8 cellular contexts compared by ENCODE assay signal in the genomic region with DNA sequence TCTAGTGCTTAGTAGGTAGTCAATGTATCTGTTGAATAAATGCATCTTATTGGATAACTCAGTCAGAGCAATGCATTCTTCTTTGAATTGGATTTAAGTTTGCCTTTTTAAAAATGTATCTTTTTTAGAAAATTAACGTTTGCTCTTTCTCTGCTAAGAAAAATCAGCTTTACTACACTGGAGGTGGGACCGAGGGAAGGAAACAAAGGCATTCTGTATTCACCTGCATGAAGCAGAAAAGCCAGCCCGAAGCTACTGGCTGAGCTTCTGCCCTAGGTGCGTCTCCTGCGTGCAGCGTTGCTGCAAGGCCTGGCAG. TPM values are rescaled to one million over a fixed set of nuclear protein-coding genes. Genes with fewer than 3 reads are reported as not detected.
DNase-seq lines count a peak whose midpoint lies in the region; ATAC-seq and TF ChIP-seq lines count a peak whose summit lies in the region.

No MANE protein-coding gene starts in this region.

- H3K9me3 ChIP-seq in DND-41 (ENCODE audit: insufficient read depth, low read length, severe bottlenecking) (no peaks in the 10 kb centered on the region), PC-9 (ENCODE audit: insufficient read depth, low read depth) (no peaks in the 10 kb centered on the region), trophoblast cell (ENCODE audit: insufficient read depth, low read depth, low read length) (no peaks in the 10 kb centered on the region)

- DNase-seq in DND-41 (no peak), PC-9 (no peak), epithelial cell of proximal tubule (ENCODE audit: low read depth) (no peak), trophoblast cell (no peak), GDM1 (lab: John Stamatoyannopoulos, UW) (no peak), DMS 273 treated with DMSO at 0.1 percent for 48 hours (lab: John Stamatoyannopoulos, UW) (no peak), sciatic nerve (ENCODE audit: low spot score) (no peak), iPS-NIHi7 (ENCODE audit: extremely low spot score) (no peak)

- H3K79me2 ChIP-seq in DND-41 (ENCODE audit: insufficient read depth, low read length) (no peaks in the 10 kb centered on the region), PC-9 (ENCODE audit: low read depth) (peaks cover 9% of the 10 kb centered on the region), trophoblast cell (ENCODE audit: control insufficient read depth, insufficient read depth, low read length, poor library complexity) (peaks cover 2% of the 10 kb centered on the region)

- H4K8ac ChIP-seq in trophoblast cell (ENCODE audit: low read depth, low read length), result peak overlapping the region; percentile 78

- WGBS in trophoblast cell (ENCODE audit: extremely low coverage, insufficient coverage, insufficient read length), result no CpG with 5 or more reads among the region's 6 CpGs

- no peak overlapping the region for H3K18ac ChIP-seq in trophoblast cell (ENCODE audit: low read length)

- no peak overlapping the region for H2AK5ac ChIP-seq in trophoblast cell (ENCODE audit: low read length)

- H3K4me1 ChIP-seq in DND-41 (ENCODE audit: insufficient read depth, low read length) (peaks cover 28% of the 10 kb centered on the region), PC-9 (replicated peaks; ENCODE audit: insufficient read depth) (peaks cover 52% of the 10 kb centered on the region), trophoblast cell (ENCODE audit: control insufficient read depth in 1 of 2, insufficient read depth in 2 of 2, low read length in 2 of 2) (peaks cover 16 to 19% of the 10 kb centered on the region in 2 experiments)

- no peak overlapping the region for H2BK12ac ChIP-seq in trophoblast cell (ENCODE audit: low read length)

- H3K9me2 ChIP-seq in PC-9 (ENCODE audit: insufficient read depth), result no peaks in the 10 kb centered on the region

- H3K79me1 ChIP-seq in trophoblast cell (ENCODE audit: low read length), result peaks cover 31% of the 10 kb centered on the region

- peak overlapping the region; percentile 97 for H4K91ac ChIP-seq in trophoblast cell (ENCODE audit: low read depth, low read length)

- peaks cover 55% of the 10 kb centered on the region for H3F3A ChIP-seq in PC-9 (ENCODE audit: insufficient read depth, low read depth)

- H3K36me3 ChIP-seq in DND-41 (ENCODE audit: insufficient read depth, low read length) (no peaks in the 10 kb centered on the region), PC-9 (ENCODE audit: low read depth) (no peaks in the 10 kb centered on the region), trophoblast cell (ENCODE audit: control insufficient read depth in 1 of 2, insufficient read depth in 2 of 2, low read length in 2 of 2) (no peaks in the 10 kb centered on the region)

- CTCF ChIA-PET in PC-9 (lab: Charles Lee), result no interaction called here

- no peak overlapping the region for H2BK120ac ChIP-seq in trophoblast cell (ENCODE audit: insufficient read depth, low read length, poor library complexity)

- H3K9ac ChIP-seq in DND-41 (ENCODE audit: low read depth, low read length), result peak overlapping the region; percentile 63
- H3K9ac ChIP-seq in trophoblast cell (ENCODE audit: low read length), result no peak overlapping the region

- H2AFZ ChIP-seq in DND-41 (ENCODE audit: low read depth, low read length), result peak overlapping the region; percentile 88
- no peak overlapping the region for H2AFZ ChIP-seq in PC-9
- H2AFZ ChIP-seq in trophoblast cell (ENCODE audit: insufficient read depth, low read length, poor library complexity), result peak overlapping the region; percentile 2

- no peak overlapping the region for H2BK5ac ChIP-seq in trophoblast cell (ENCODE audit: low read depth, low read length, poor library complexity)

- no peak overlapping the region for H4K12ac ChIP-seq in trophoblast cell (ENCODE audit: low read depth, low read length)

- no peaks in the 10 kb centered on the region for H3K27me3 ChIP-seq in DND-41 (ENCODE audit: insufficient read depth, low read length, poor library complexity)
- no peaks in the 10 kb centered on the region for H3K27me3 ChIP-seq in PC-9 (ENCODE audit: insufficient read depth, low read depth)
- no peaks in the 10 kb centered on the region for H3K27me3 ChIP-seq in trophoblast cell (ENCODE audit: insufficient read depth, low read length)

- H3K27ac ChIP-seq in DND-41 (ENCODE audit: low read length) (peak overlapping the region; percentile 69), PC-9 (peak overlapping the region; percentile 98), trophoblast cell (ENCODE audit: low read depth, low read length) (no peak overlapping the region)

- no peak overlapping the region for H3K14ac ChIP-seq in trophoblast cell (ENCODE audit: low read length)

- TF ChIP-seq CTCF in DND-41 (IDR thresholded peaks at IDR 0.05; ENCODE audit: borderline replicate concordance, extremely low read depth, low read length, poor library complexity, severe bottlenecking) (no peak), PC-9 (conservative IDR thresholded peaks at IDR 0.05) (no peak), epithelial cell of proximal tubule (conservative IDR thresholded peaks at IDR 0.05; ENCODE audit: low read depth, low read length) (no peak)

- intact Hi-C loops in PC-9 (cut with micrococcal nuclease; ENCODE audit: unreplicated experiment) (loop anchor here (1.0 kb wide), 2 partner anchors 22 to 25 kb away; a partner anchor contains a TSS), sciatic nerve (cut with DNase I) (no loop called here)

- no peak overlapping the region for H3K4ac ChIP-seq in trophoblast cell (ENCODE audit: low read depth, low read length)

- ATAC-seq in DND-41 (ENCODE audit: insufficient read depth, low read depth) (no peak), sciatic nerve (no peak)

- BruUV-seq in PC-9 (replicated peaks; lab: Mats Ljungman, UMichigan), result no TSS peak

- POLR2A ChIA-PET in PC-9 (lab: Charles Lee; ENCODE audit: unreplicated experiment), result interaction anchor here (0.5 to 2.3 kb wide), 10 partner anchors 8 to 809 kb away, joined by 3 to 25 read pairs (median 7); no protein-coding TSS in a partner anchor

- H3K23ac ChIP-seq in trophoblast cell (ENCODE audit: low read length), result no peak overlapping the region

- H3K4me2 ChIP-seq in DND-41 (ENCODE audit: insufficient read depth, low read length) (peak overlapping the region; percentile 75), PC-9 (peak overlapping the region; percentile 90), trophoblast cell (ENCODE audit: low read length) (peak overlapping the region; percentile 67)

- H3K4me3 ChIP-seq in DND-41 (ENCODE audit: low read depth in 1 of 2, low read length in 2 of 2), result peak overlapping the region; percentile 31 to 60; a peak in 3 of 4 replicates
- peak overlapping the region; percentile 60; the same call in 1 of the 2 replicates for H3K4me3 ChIP-seq in PC-9
- peak overlapping the region; percentile 49 for H3K4me3 ChIP-seq in epithelial cell of proximal tubule (ENCODE audit: low read depth, low read length)
- peak overlapping the region; percentile 58 for H3K4me3 ChIP-seq in trophoblast cell (ENCODE audit: low read depth, low read length)

- H4K20me1 ChIP-seq in DND-41 (ENCODE audit: insufficient read depth, low read length), result no peaks in the 10 kb centered on the region
- H4K20me1 ChIP-seq in PC-9 (ENCODE audit: insufficient read depth), result no peaks in the 10 kb centered on the region

RNA-seq across cellular contexts. Expression of a gene that starts 22.2 kb away (rescaled TPM):
- total RNA-seq in PC-9 (2021) (307 and 421 TPM in 2 replicates), epithelial cell of proximal tubule (1,039 and 2,053 TPM in 2 replicates), sciatic nerve (373 TPM)
- polyA plus RNA-seq in trophoblast cell (2013), result 787 and 808 TPM in 2 replicates
